ENCODE assay signal across 16 cellular contexts in genomic region chr1:204468766-204469302, GRCh38.
"Had no signal": no experiment of that assay in that cellular context is flagged by ENCODE, and none has a peak within 500 bp of the region (broad histone marks: within the 10 kb centered on the region; RNA-seq: fewer than 3 reads in every experiment).

No MANE protein-coding gene starts in this region.

- ATAC-seq: activated T-helper 17 cell treated with anti-CD3 and anti-CD28 coated beads, Interleukin-2, amount 50 U/mL, for 72 hours; body of pancreas; left lung; pancreas; stimulated activated naive CD8-positive, alpha-beta T cell treated with anti-CD3 and anti-CD28 coated beads, Interleukin-15, amount 100 ng/mL, for 72 hours had no signal

- FAIRE-seq: endometrium, islet of Langerhans, pancreas had no signal

- H3K9me3 ChIP-seq: adrenal gland, body of pancreas, esophagus squamous epithelium, left lung, pancreas, transverse colon had no signal

- H3K27ac ChIP-seq: adrenal gland, body of pancreas, pancreas, transverse colon had no signal

- DNase-seq: activated CD4-positive, alpha-beta T cell treated with anti-CD3 and anti-CD28 coated beads for 48 hours; activated naive CD4-positive, alpha-beta T cell treated with anti-CD3 and anti-CD28 coated beads for 36 hours; body of pancreas; esophagus squamous epithelium; foreskin fibroblast; left lung; mesendoderm; pancreas; stimulated activated CD4-positive, alpha-beta T cell treated with anti-CD3 and anti-CD28 coated beads, Interleukin-15, amount 100 ng/mL, for 24 hours; stimulated activated CD4-positive, alpha-beta T cell treated with anti-CD3 and anti-CD28 coated beads, Interleukin-4, amount 100 ng/mL, for 24 hours; stimulated activated naive CD8-positive, alpha-beta T cell treated with anti-CD3 and anti-CD28 coated beads, Interleukin-15, amount 100 ng/mL, for 72 hours; transverse colon had no signal

- H3K36me3 ChIP-seq: adrenal gland had no signal

- H3K4me3 ChIP-seq: adrenal gland, body of pancreas, esophagus squamous epithelium, left lung, pancreas, transverse colon had no signal

- H3K27me3 ChIP-seq: adrenal gland, body of pancreas, esophagus squamous epithelium, left lung, pancreas, transverse colon had no signal

- H3K4me1 ChIP-seq: pancreas had no signal
